In the genomic region with DNA sequence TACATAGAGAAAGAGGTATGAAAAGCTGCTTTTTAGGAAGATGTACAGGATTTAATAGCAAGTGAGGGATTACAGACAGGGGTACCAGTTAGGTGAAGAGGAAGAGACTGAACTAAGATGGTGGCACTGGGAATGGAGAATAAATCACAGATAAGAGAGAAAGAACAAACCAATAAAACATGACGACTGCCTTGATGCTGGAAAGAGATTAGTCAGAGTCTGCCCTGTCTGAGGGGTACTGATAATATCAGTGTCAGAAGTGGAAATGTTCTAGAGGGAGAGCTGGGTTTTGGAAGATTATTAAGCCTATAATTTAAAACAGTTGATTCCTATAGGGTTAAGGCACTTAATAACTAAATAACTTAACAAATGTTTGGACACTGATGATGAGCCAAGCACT, we compare ENCODE assay signal across 3 cellular contexts.
"Had no signal": no experiment of that assay in that cellular context is flagged by ENCODE, and none has a peak within 500 bp of the region (broad histone marks: within the 10 kb centered on the region; RNA-seq: fewer than 3 reads in every experiment).

No MANE protein-coding gene starts in this region.

- H3K4me3 ChIP-seq: GM12878 had no signal

- ATAC-seq: GM12878 had no signal

- DNase-seq: GDM1, GF-D8 had no signal
